In genomic region chr10:102615361-102615760, GRCh38 we compare ENCODE assay signal across 9 cellular contexts. TPM values are rescaled to one million over a fixed set of nuclear protein-coding genes. Genes with fewer than 3 reads are reported as not detected.
DNase-seq lines count a peak whose midpoint lies in the region; ATAC-seq and TF ChIP-seq lines count a peak whose summit lies in the region.
"Had no signal": no experiment of that assay in that cellular context is flagged by ENCODE, and none has a peak within 500 bp of the region (broad histone marks: within the 10 kb centered on the region; RNA-seq: fewer than 3 reads in every experiment).

No MANE protein-coding gene starts in this region.

- WGBS in esophagus, 2 donors = 65 to 77% methylated on average over 7 of the region's 7 CpGs

- H3K9me3 ChIP-seq in esophagus (ENCODE audit: control insufficient read depth in 2 of 2, insufficient read depth in 1 of 2, low read depth in 1 of 2, low read length in 1 of 2) = no peaks in the 10 kb centered on the region
- H3K9me3 ChIP-seq: testis had no signal

- TF ChIP-seq CTCF in retinal pigment epithelial cell (conservative IDR thresholded peaks at IDR 0.05; ENCODE audit: low read depth, low read length) = peak; percentile 67

- H3K4me1 ChIP-seq in esophagus (ENCODE audit: control insufficient read depth in 2 of 2, insufficient read depth in 2 of 2, low read length in 1 of 2) = peaks cover 2 to 14% of the 10 kb centered on the region in 2 donors

- peaks cover 9 to 22% of the 10 kb centered on the region in 2 donors for H3K36me3 ChIP-seq in esophagus (ENCODE audit: control insufficient read depth in 2 of 2, insufficient read depth in 2 of 2, low read length in 1 of 2)

- DNase-seq in DMS53 (lab: John Stamatoyannopoulos, UW) = peak; percentile 29
- no peak for DNase-seq in DMS53 treated with DMSO at 0.1 percent for 48 hours (lab: John Stamatoyannopoulos, UW; ENCODE audit: unreplicated experiment)
- peak; percentile 29 for DNase-seq in OCI-M1 (lab: John Stamatoyannopoulos, UW)
- no peak for DNase-seq in retinal pigment epithelial cell (ENCODE audit: low read depth)
- no peak for DNase-seq in NCI-H345 treated with DMSO at 0.1 percent for 48 hours (lab: John Stamatoyannopoulos, UW; ENCODE audit: unreplicated experiment)

- peak overlapping the region; percentile 8 to 38 for H3K27ac ChIP-seq in esophagus (ENCODE audit: low read depth in 2 of 2, low read length in 1 of 2)
- H3K27ac ChIP-seq: testis had no signal

- ATAC-seq in HG02981 (IDR thresholded peaks at IDR 0.05; ENCODE audit: unreplicated experiment) = no peak
- no peak for ATAC-seq in HG03565 (IDR thresholded peaks at IDR 0.05; ENCODE audit: unreplicated experiment)

- H3K4me3 ChIP-seq in esophagus (ENCODE audit: low read depth in 1 of 2, low read length in 2 of 2) = no peak overlapping the region
- H3K4me3 ChIP-seq in retinal pigment epithelial cell (ENCODE audit: low read length) = no peak overlapping the region
- H3K4me3 ChIP-seq: testis had no signal

- no peaks in the 10 kb centered on the region for H3K27me3 ChIP-seq in esophagus (ENCODE audit: control insufficient read depth in 1 of 2, insufficient read depth in 2 of 2, low read length in 2 of 2)
- H3K27me3 ChIP-seq: testis had no signal

RNA-seq across cellular contexts. Expression of gene TRIM8, which starts 28.9 kb away (rescaled TPM):
- 10 to 100 TPM; 26.4 to 33.3 TPM for polyA plus RNA-seq in esophagus

Comparison
In these comparisons a context has a peak if more than half of its experiments do, and no peak if none do; other contexts are left out.
1. DNase-seq: peak in DMS53 (single experiment) and OCI-M1 (single experiment); none in DMS53 treated with DMSO at 0.1 percent for 48 hours (single experiment), retinal pigment epithelial cell (single experiment) and NCI-H345 treated with DMSO at 0.1 percent for 48 hours (single experiment).